Comparison of ENCODE assay signal across 8 cellular contexts in genomic region chr7:134865001-134865845, GRCh38.
DNase-seq lines count a peak whose midpoint lies in the region; ATAC-seq and TF ChIP-seq lines count a peak whose summit lies in the region.

No MANE protein-coding gene starts in this region.

- no peak overlapping the region for H3K4me3 ChIP-seq in PC-9
- no peak overlapping the region for H3K4me3 ChIP-seq in Caco-2 (ENCODE audit: low read depth, low read length)

- H3K9me2 ChIP-seq in PC-9 (ENCODE audit: insufficient read depth) = no peaks in the 10 kb centered on the region

- DNase-seq in CD4-positive, alpha-beta T cell = peak in 8 of 10 experiments; percentile 4 to 48 (median 17)
- DNase-seq in iPS-NIHi11 (ENCODE audit: low spot score) (peak; percentile 27), amniotic stem cell (lab: John Stamatoyannopoulos, UW) (no peak), PC-9 (no peak), Caco-2 (no peak)
- peak; percentile 2 to 81 (median 50) for DNase-seq in stimulated activated naive CD4-positive, alpha-beta T cell (lab: John Stamatoyannopoulos, UW)

- no peak overlapping the region for H2AFZ ChIP-seq in PC-9

- no peak overlapping the region for H3K4me2 ChIP-seq in PC-9

- no peaks in the 10 kb centered on the region for H3K4me1 ChIP-seq in PC-9 (replicated peaks; ENCODE audit: insufficient read depth)
- no peaks in the 10 kb centered on the region for H3K4me1 ChIP-seq in Caco-2

- H3K36me3 ChIP-seq in PC-9 (ENCODE audit: low read depth) (no peaks in the 10 kb centered on the region), Caco-2 (ENCODE audit: control insufficient read depth, insufficient read depth, low read length) (no peaks in the 10 kb centered on the region)

- no TSS peak for BruUV-seq in PC-9 (replicated peaks; lab: Mats Ljungman, UMichigan)
- no TSS peak for BruUV-seq in Caco-2 (replicated peaks; lab: Mats Ljungman, UMichigan)

- TF ChIP-seq CTCF in CD4-positive, alpha-beta T cell (IDR thresholded peaks at IDR 0.05) = no peak
- TF ChIP-seq CTCF in PC-9 (conservative IDR thresholded peaks at IDR 0.05) = no peak
- TF ChIP-seq CTCF in Caco-2 (IDR thresholded peaks at IDR 0.05; ENCODE audit: insufficient read depth in 1 of 2, low read depth in 1 of 2, low read length in 1 of 2, severe bottlenecking in 1 of 2, unreplicated experiment in 1 of 2) = no peak

- peaks cover 30% of the 10 kb centered on the region for H3K36me3 Mint-ChIP-seq in CD4-positive, alpha-beta T cell (ENCODE audit: low read depth)
- no peaks in the 10 kb centered on the region for H3K36me3 Mint-ChIP-seq in activated T-helper 17 cell treated with anti-CD3 and anti-CD28 coated beads, Interleukin-2, amount 50 U/mL, for 72 hours (ENCODE audit: low read depth)
- H3K36me3 Mint-ChIP-seq in Caco-2 (ENCODE audit: insufficient read depth, unreplicated experiment) = peaks cover 23% of the 10 kb centered on the region

- no peaks in the 10 kb centered on the region for H3K27me3 ChIP-seq in CD4-positive, alpha-beta T cell (ENCODE audit: control insufficient read depth, insufficient read depth, low read length)
- H3K27me3 ChIP-seq in PC-9 (ENCODE audit: insufficient read depth, low read depth) (no peaks in the 10 kb centered on the region), Caco-2 (replicated peaks; ENCODE audit: control insufficient read depth, insufficient read depth, low read length) (no peaks in the 10 kb centered on the region)

- H3K4me3 Mint-ChIP-seq in CD4-positive, alpha-beta T cell = peak overlapping the region; percentile 63
- H3K4me3 Mint-ChIP-seq in activated T-helper 17 cell treated with anti-CD3 and anti-CD28 coated beads, Interleukin-2, amount 50 U/mL, for 72 hours = peak overlapping the region; percentile 18
- H3K4me3 Mint-ChIP-seq in Caco-2 (ENCODE audit: unreplicated experiment) = no peak overlapping the region

- no peaks in the 10 kb centered on the region for H3K9me3 Mint-ChIP-seq in CD4-positive, alpha-beta T cell
- H3K9me3 Mint-ChIP-seq in activated T-helper 17 cell treated with anti-CD3 and anti-CD28 coated beads, Interleukin-2, amount 50 U/mL, for 72 hours = no peaks in the 10 kb centered on the region
- no peaks in the 10 kb centered on the region for H3K9me3 Mint-ChIP-seq in Caco-2 (ENCODE audit: unreplicated experiment)

- CTCF ChIA-PET in CD4-positive, alpha-beta T cell (lab: Charles Lee) = no interaction called here
- CTCF ChIA-PET in PC-9 (lab: Charles Lee) = no interaction called here
- CTCF ChIA-PET in Caco-2 (lab: Charles Lee) = no interaction called here

- no peaks in the 10 kb centered on the region for H4K20me1 ChIP-seq in PC-9 (ENCODE audit: insufficient read depth)

- H3F3A ChIP-seq in PC-9 (ENCODE audit: insufficient read depth, low read depth) = no peaks in the 10 kb centered on the region

- POLR2A ChIA-PET in CD4-positive, alpha-beta T cell (lab: Charles Lee) = interaction anchor here (1.0 to 1.4 kb wide), 7 partner anchors 9 to 548 kb away, joined by 3 to 12 read pairs (median 6); partner anchors contain the start of genes AGBL3, BPGM, SLC35B4 and TMEM140
- POLR2A ChIA-PET in PC-9 (lab: Charles Lee; ENCODE audit: unreplicated experiment) (no interaction called here), Caco-2 (lab: Charles Lee) (no interaction called here)

- peak overlapping the region; percentile 90 for H3K27ac Mint-ChIP-seq in CD4-positive, alpha-beta T cell
- H3K27ac Mint-ChIP-seq in activated T-helper 17 cell treated with anti-CD3 and anti-CD28 coated beads, Interleukin-2, amount 50 U/mL, for 72 hours = peak overlapping the region; percentile 2
- H3K27ac Mint-ChIP-seq in Caco-2 (ENCODE audit: unreplicated experiment) = no peak overlapping the region

- intact Hi-C loops in CD4-positive, alpha-beta T cell (cut with DNase I, micrococcal nuclease) = loop anchor here (2.0 to 10.0 kb wide), 4 partner anchors 154 to 300 kb away; partner anchors contain the start of genes BPGM (in 1 of the 2) and TMEM140 (in 1 of the 2)
- intact Hi-C loops in PC-9 (cut with micrococcal nuclease; ENCODE audit: unreplicated experiment) (no loop called here), Caco-2 (cut with micrococcal nuclease; ENCODE audit: unreplicated experiment) (no loop called here)

- peak overlapping the region; percentile 33 for H3K27ac ChIP-seq in CD4-positive, alpha-beta T cell (ENCODE audit: low read depth, low read length)
- H3K27ac ChIP-seq in PC-9 = no peak overlapping the region

- ATAC-seq in CD4-positive, alpha-beta T cell (ENCODE audit: poor library complexity) = peak; percentile 86
- ATAC-seq in HG02759 (IDR thresholded peaks at IDR 0.05; ENCODE audit: unreplicated experiment) = peak; percentile 66
- ATAC-seq in activated T-helper 17 cell treated with anti-CD3 and anti-CD28 coated beads, Interleukin-2, amount 50 U/mL, for 72 hours (replicated peaks) = peak; percentile 85

- no peaks in the 10 kb centered on the region for H3K79me2 ChIP-seq in PC-9 (ENCODE audit: low read depth)

- peaks cover 50% of the 10 kb centered on the region for H3K4me1 Mint-ChIP-seq in CD4-positive, alpha-beta T cell (ENCODE audit: low read depth)
- peaks cover 9% of the 10 kb centered on the region for H3K4me1 Mint-ChIP-seq in activated T-helper 17 cell treated with anti-CD3 and anti-CD28 coated beads, Interleukin-2, amount 50 U/mL, for 72 hours
- no peaks in the 10 kb centered on the region for H3K4me1 Mint-ChIP-seq in Caco-2 (ENCODE audit: low read depth, unreplicated experiment)

- no peaks in the 10 kb centered on the region for H3K9me3 ChIP-seq in CD4-positive, alpha-beta T cell (ENCODE audit: control insufficient read depth, low read length)
- H3K9me3 ChIP-seq in PC-9 (ENCODE audit: insufficient read depth, low read depth) (no peaks in the 10 kb centered on the region), Caco-2 (no peaks in the 10 kb centered on the region)

- no peaks in the 10 kb centered on the region for H3K27me3 Mint-ChIP-seq in CD4-positive, alpha-beta T cell
- no peaks in the 10 kb centered on the region for H3K27me3 Mint-ChIP-seq in activated T-helper 17 cell treated with anti-CD3 and anti-CD28 coated beads, Interleukin-2, amount 50 U/mL, for 72 hours
- H3K27me3 Mint-ChIP-seq in Caco-2 (ENCODE audit: insufficient read depth, unreplicated experiment) = no peaks in the 10 kb centered on the region

Comparison
In these comparisons a context has a peak if more than half of its experiments do, and no peak if none do; other contexts are left out.
1. DNase-seq: peak in CD4-positive, alpha-beta T cell (8 of 10), iPS-NIHi11 (single experiment) and stimulated activated naive CD4-positive, alpha-beta T cell (6 of 6); none in amniotic stem cell (single experiment), PC-9 (0 of 2) and Caco-2 (0 of 2).
2. intact Hi-C loops: an anchor here in CD4-positive, alpha-beta T cell (2.0 to 10.0 kb wide); none called in PC-9 and Caco-2.
3. Peak in every context shown above with its lines, with median percentiles within 50 percentile points of each other: ATAC-seq.